Comparison of ENCODE assay signal across 9 cellular contexts in genomic region chrX:123422875-123423274, GRCh38.
A peak's percentile ranks its signal among the peaks of the same experiment; 100 is the strongest.
DNase-seq lines count a peak whose midpoint lies in the region; ATAC-seq and TF ChIP-seq lines count a peak whose summit lies in the region.
"Had no signal": no experiment of that assay in that cellular context is flagged by ENCODE, and none has a peak within 500 bp of the region (broad histone marks: within the 10 kb centered on the region; RNA-seq: fewer than 3 reads in every experiment).

No MANE protein-coding gene starts in this region.

- H3K4me3 ChIP-seq in MM.1S (ENCODE audit: low read length) (no peak overlapping the region), coronary artery (no peak overlapping the region), osteoblast (ENCODE audit: insufficient read depth, low read length) (no peak overlapping the region)

- H3K79me2 ChIP-seq in MM.1S (ENCODE audit: low read length) = no peaks in the 10 kb centered on the region
- H3K79me2 ChIP-seq in osteoblast (ENCODE audit: insufficient read depth, low read length) = no peaks in the 10 kb centered on the region

- H3K9ac ChIP-seq in MM.1S (ENCODE audit: low read length) = no peak overlapping the region

- H3K36me3 ChIP-seq in MM.1S (replicated peaks; ENCODE audit: insufficient read depth, low read length) (no peaks in the 10 kb centered on the region), osteoblast (ENCODE audit: insufficient read depth, low read length) (no peaks in the 10 kb centered on the region)
- H3K36me3 ChIP-seq: neutrophil had no signal

- no peaks in the 10 kb centered on the region for H4K20me1 ChIP-seq in MM.1S (ENCODE audit: insufficient read depth, low read length)
- H4K20me1 ChIP-seq in osteoblast (ENCODE audit: insufficient read depth, low read length) = no peaks in the 10 kb centered on the region

- H2AFZ ChIP-seq in MM.1S (ENCODE audit: low read length) = no peak overlapping the region
- no peak overlapping the region for H2AFZ ChIP-seq in osteoblast (ENCODE audit: low read length)

- no peaks in the 10 kb centered on the region for H3F3A ChIP-seq in MM.1S (ENCODE audit: insufficient read depth, low read length)

- DNase-seq in MM.1S (peak; percentile 18), coronary artery (ENCODE audit: low spot score) (no peak), osteoblast (ENCODE audit: insufficient read length, low spot score, missing footprints) (no peak), SKM-1 (lab: John Stamatoyannopoulos, UW; ENCODE audit: unreplicated experiment) (no peak), putamen (ENCODE audit: low spot score) (no peak)
- DNase-seq in stimulated activated CD8-positive, alpha-beta memory T cell treated with anti-CD3 and anti-CD28 coated beads, Interleukin-4, amount 100 ng/mL, for 48 hours = no peak

- H3K4me2 ChIP-seq in MM.1S (ENCODE audit: low read depth, low read length) (no peak overlapping the region), osteoblast (ENCODE audit: insufficient read depth, low read length) (no peak overlapping the region)

- ATAC-seq in GM18502 (IDR thresholded peaks at IDR 0.05; ENCODE audit: poor library complexity, unreplicated experiment) (peak; percentile 47), GM21367 (IDR thresholded peaks at IDR 0.05; ENCODE audit: unreplicated experiment) (no peak)

- peak; percentile 60 for TF ChIP-seq CTCF in MM.1S (IDR thresholded peaks at IDR 0.05; ENCODE audit: low read length)
- peak; percentile 21 for TF ChIP-seq CTCF in coronary artery (IDR thresholded peaks at IDR 0.05)
- TF ChIP-seq CTCF in osteoblast (IDR thresholded peaks at IDR 0.05; ENCODE audit: extremely low read depth, low read depth, low read length) = peak; percentile 76

- H3K27ac ChIP-seq in MM.1S (ENCODE audit: low read length) = no peak overlapping the region
- H3K27ac ChIP-seq in coronary artery = no peak overlapping the region
- H3K27ac ChIP-seq in osteoblast (ENCODE audit: low read depth, low read length) = no peak overlapping the region
- H3K27ac ChIP-seq: neutrophil had no signal

- H3K9me2 ChIP-seq in MM.1S (replicated peaks; ENCODE audit: insufficient read depth, low read length) = no peaks in the 10 kb centered on the region

- H3K9me3 ChIP-seq in MM.1S (replicated peaks; ENCODE audit: insufficient read depth, low read length) (no peaks in the 10 kb centered on the region), osteoblast (ENCODE audit: low read depth, low read length) (no peaks in the 10 kb centered on the region)
- H3K9me3 ChIP-seq: neutrophil had no signal

- H3K4me1 ChIP-seq in MM.1S (ENCODE audit: low read length) = no peaks in the 10 kb centered on the region; the same call in 1 of the 2 replicates
- peaks cover 20% of the 10 kb centered on the region for H3K4me1 ChIP-seq in osteoblast (ENCODE audit: insufficient read depth, low read length)

- H3K27me3 ChIP-seq in MM.1S (replicated peaks; ENCODE audit: insufficient read depth, low read length) (no peaks in the 10 kb centered on the region), osteoblast (ENCODE audit: insufficient read depth, low read length) (no peaks in the 10 kb centered on the region)
- H3K27me3 ChIP-seq: neutrophil had no signal

Comparison
In these comparisons a context has a peak if more than half of its experiments do, and no peak if none do; other contexts are left out.
1. CTCF ChIP-seq: peak in every context shown above with its lines; median percentile 76 in osteoblast; 60 in MM.1S; 21 in coronary artery.